8 cellular contexts compared by ENCODE assay signal in the genomic region with DNA sequence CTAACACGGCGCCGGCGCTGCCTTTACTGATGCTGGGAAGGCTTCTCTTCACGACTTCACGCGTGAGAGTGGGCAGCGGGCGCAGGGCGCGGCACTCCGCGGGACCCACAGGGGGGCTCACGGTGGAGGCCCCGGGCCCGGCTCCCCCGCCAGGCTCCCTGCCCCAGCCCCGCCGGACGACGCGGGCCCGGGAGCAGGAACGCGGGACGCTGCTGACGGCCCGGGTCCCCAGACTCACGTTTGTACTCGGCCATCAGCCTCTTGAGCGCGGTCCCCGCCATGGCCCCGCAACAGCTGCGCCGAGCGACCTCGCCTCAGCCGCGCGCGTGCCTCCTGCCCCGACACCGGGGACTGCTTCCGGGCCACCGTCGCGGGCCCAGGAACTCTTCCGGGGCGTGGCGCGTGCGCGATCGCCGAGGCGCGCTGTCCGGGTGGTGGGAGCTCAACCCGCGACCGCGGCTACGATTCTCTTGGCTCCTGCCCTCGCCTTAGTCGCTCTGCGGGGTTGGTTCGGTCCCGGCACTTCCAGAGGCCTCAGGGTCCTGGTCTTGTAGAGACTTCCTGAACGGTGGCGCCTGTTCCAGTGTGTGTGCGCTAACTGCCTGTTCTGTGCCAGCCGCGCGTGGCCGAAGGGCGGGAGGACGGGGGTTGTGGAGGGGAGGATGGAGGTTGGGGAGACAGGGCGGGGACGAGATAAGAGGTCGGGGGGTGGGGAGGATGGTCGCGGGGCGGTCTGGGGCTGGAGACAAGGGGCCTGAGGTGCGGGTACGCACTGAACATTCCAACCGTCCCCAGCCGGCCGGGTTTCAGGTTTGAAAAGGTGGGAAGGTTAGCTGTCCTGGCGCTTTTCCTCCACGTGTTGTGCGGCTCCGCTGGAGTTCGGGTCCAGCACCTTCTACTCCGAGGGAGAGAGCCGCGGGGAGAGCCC. TPM values are rescaled to one million over a fixed set of nuclear protein-coding genes. Genes with fewer than 3 reads are reported as not detected.
DNase-seq lines count a peak whose midpoint lies in the region; ATAC-seq, FAIRE-seq and TF ChIP-seq lines count a peak whose summit lies in the region.

A gene with protein sequence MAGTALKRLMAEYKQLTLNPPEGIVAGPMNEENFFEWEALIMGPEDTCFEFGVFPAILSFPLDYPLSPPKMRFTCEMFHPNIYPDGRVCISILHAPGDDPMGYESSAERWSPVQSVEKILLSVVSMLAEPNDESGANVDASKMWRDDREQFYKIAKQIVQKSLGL (minus strand): TSS at position 353 of the 928 bp plus-strand sequence. CDS start 72 bp downstream, at position 281.

- H3K4me1 Mint-ChIP-seq in astrocyte (ENCODE audit: low read depth, unreplicated experiment), result peaks cover 10% of the 10 kb centered on the region

- intact Hi-C loops in aorta (cut with DNase I), result loop anchor here (5.0 kb wide), 3 partner anchors 66 to 131 kb away; a partner anchor contains a TSS

- H3K27ac Mint-ChIP-seq in astrocyte (ENCODE audit: unreplicated experiment), result peak within 1 kb of the TSS; percentile 55

- no peaks in the 10 kb centered on the region for H3K9me3 Mint-ChIP-seq in astrocyte (ENCODE audit: unreplicated experiment)

- DNase-seq in GM12891 (ENCODE audit: insufficient read length, low spot score) (peak; percentile 98), NCI-H2029 (lab: John Stamatoyannopoulos, UW) (peak; percentile 73), T-helper 9 cell (peak; percentile 87), astrocyte (ENCODE audit: low read depth) (peak; percentile 52), hepatic stellate cell (ENCODE audit: low spot score) (peak; percentile 93), retina (peak; percentile 94), aorta (peak; percentile 85 to 95)

- ATAC-seq in HG02840 (IDR thresholded peaks at IDR 0.05; ENCODE audit: low FRiP score, unreplicated experiment), result peak; percentile 83
- ATAC-seq in aorta (ENCODE audit: low FRiP score), result peak; percentile 94

- peak within 1 kb of the TSS; percentile 69 for H3K27ac ChIP-seq in astrocyte (ENCODE audit: low read depth, low read length)
- H3K27ac ChIP-seq in aorta (ENCODE audit: low read depth in 1 of 2, low read length in 2 of 2), result peak within 1 kb of the TSS in 1 of 2 donors; percentile 37

- H3K4me3 ChIP-seq in astrocyte (ENCODE audit: insufficient read depth, low read depth, low read length) (peak within 1 kb of the TSS; percentile 93), aorta (ENCODE audit: low read length in 2 of 2) (peak within 1 kb of the TSS; percentile 80 to 99)

- TF ChIP-seq POLR2A in GM12891 (IDR thresholded peaks at IDR 0.05; ENCODE audit: low read depth, low read length), result peak; percentile 81

- no peaks in the 10 kb centered on the region for H3K27me3 Mint-ChIP-seq in astrocyte (ENCODE audit: low read depth, unreplicated experiment)

- 0% methylated on average over 85 to 97 of the region's 97 CpGs for WGBS in aorta, 2 donors

- H2AFZ ChIP-seq in astrocyte (ENCODE audit: low read depth, low read length), result peak within 1 kb of the TSS; percentile 82

- no peak for TF ChIP-seq CTCF in astrocyte (IDR thresholded peaks at IDR 0.05; ENCODE audit: insufficient read depth, low read depth, low read length)

- no peaks in the 10 kb centered on the region for H3K9me3 ChIP-seq in astrocyte (ENCODE audit: insufficient read depth, low read depth, low read length)
- H3K9me3 ChIP-seq in aorta (ENCODE audit: control insufficient read depth, low read length), result no peaks in the 10 kb centered on the region

- peak within 1 kb of the TSS; percentile 92 for H3K9ac ChIP-seq in astrocyte (ENCODE audit: low read length)

- H3K4me2 ChIP-seq in astrocyte (ENCODE audit: low read length), result peak within 1 kb of the TSS; percentile 98

- peaks cover 16% of the 10 kb centered on the region for H3K36me3 Mint-ChIP-seq in astrocyte (ENCODE audit: low read depth, unreplicated experiment)

- peaks cover 16% of the 10 kb centered on the region for H3K4me1 ChIP-seq in astrocyte (ENCODE audit: insufficient read depth, low read length)
- H3K4me1 ChIP-seq in aorta (ENCODE audit: control insufficient read depth in 1 of 2, insufficient read depth in 2 of 2, low read length in 2 of 2), result no peaks in the 10 kb centered on the region

- peak within 1 kb of the TSS; percentile 99 for H3K4me3 Mint-ChIP-seq in astrocyte (ENCODE audit: unreplicated experiment)

- FAIRE-seq in GM12891 (lab: Jason Lieb, UNC) (peak; percentile 83), astrocyte (lab: Jason Lieb, UNC) (no peak)

- H3K36me3 ChIP-seq in astrocyte (ENCODE audit: insufficient read depth, low read length) (peaks cover 17% of the 10 kb centered on the region), aorta (ENCODE audit: control insufficient read depth in 1 of 2, insufficient read depth in 2 of 2, low read length in 1 of 2) (peaks cover 0 to under 1% of the 10 kb centered on the region in 2 donors)

- H4K20me1 ChIP-seq in astrocyte (ENCODE audit: insufficient read depth, low read length), result peaks cover 60% of the 10 kb centered on the region

- H3K27me3 ChIP-seq in astrocyte (ENCODE audit: insufficient read depth, low read length) (no peaks in the 10 kb centered on the region), aorta (ENCODE audit: control insufficient read depth in 1 of 2, insufficient read depth in 2 of 2, low read length in 1 of 2) (no peaks in the 10 kb centered on the region)

- H3K79me2 ChIP-seq in astrocyte (ENCODE audit: insufficient read depth, low read length), result peaks cover 55% of the 10 kb centered on the region

TF ChIP-seq in GM12891, 5 proteins besides CTCF, POLR2A, EP300 and RAD21:
- TF ChIP-seq SPI1 (IDR thresholded peaks at IDR 0.05; ENCODE audit: low read depth, low read length) (no peak), PAX5 (IDR thresholded peaks at IDR 0.05; ENCODE audit: insufficient read depth, low read length, severe bottlenecking) (no peak), POLR2AphosphoS5 (IDR thresholded peaks at IDR 0.05; ENCODE audit: low read depth, low read length) (peak; percentile 76), POU2F2 (IDR thresholded peaks at IDR 0.05; ENCODE audit: low read depth, low read length) (no peak; the same call in 1 of the 2 replicates), TAF1 (IDR thresholded peaks at IDR 0.05; ENCODE audit: low read depth, low read length) (peak; percentile 49)
TF ChIP-seq in GM12891: peak in this region for 2.

RNA-seq across cellular contexts. Expression of the gene that starts here (rescaled TPM):
- 41.5 TPM for polyA plus RNA-seq in GM12891 (2012; ENCODE audit: low read depth, missing spikeins)
- total RNA-seq in astrocyte (63.8 and 74.5 TPM in 2 replicates), aorta (10 to 100 TPM; 79.5 to 83.6 TPM)
- polyA plus RNA-seq in aorta, result 10 to 100 TPM; 46.8 to 60.0 TPM
